Comparison of ENCODE assay signal across 22 cellular contexts in the genomic region with DNA sequence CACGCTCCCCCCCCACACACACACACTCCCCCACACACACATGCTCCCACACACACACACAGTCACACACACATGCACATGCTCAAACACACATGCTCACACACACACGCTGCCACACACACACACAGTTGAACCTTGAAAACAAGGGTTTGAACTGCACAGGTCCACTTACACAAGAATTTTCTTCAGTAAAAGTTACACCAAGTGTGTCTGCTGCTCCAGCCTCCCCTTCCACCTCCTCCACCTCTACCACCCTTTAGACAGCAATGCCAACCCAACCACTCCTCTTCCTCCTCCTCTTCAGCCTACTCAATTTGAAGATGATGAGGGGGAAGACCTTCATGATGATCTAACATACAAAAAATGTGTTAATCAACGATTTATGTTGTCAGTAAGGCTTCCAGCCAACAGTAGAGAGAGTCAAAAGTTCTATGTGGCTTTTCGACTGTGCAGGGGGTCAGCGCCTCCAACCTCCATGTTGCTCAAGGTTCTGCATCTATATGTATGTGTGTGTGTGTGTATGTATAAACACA. TPM values are rescaled to one million over a fixed set of nuclear protein-coding genes. Genes with fewer than 3 reads are reported as not detected.
"Had no signal": no experiment of that assay in that cellular context is flagged by ENCODE, and none has a peak within 500 bp of the region (broad histone marks: within the 10 kb centered on the region; RNA-seq: fewer than 3 reads in every experiment).

No MANE protein-coding gene starts in this region.

- H3K27ac ChIP-seq: coronary artery, foreskin keratinocyte, neutrophil, psoas muscle, spleen, tibial artery had no signal

- FAIRE-seq: endothelial cell of umbilical vein, kidney had no signal

- H3K36me3 ChIP-seq: neutrophil, spleen, tibial artery had no signal

- H3K4me3 ChIP-seq: coronary artery, psoas muscle, spleen, tibial artery had no signal

- H3K4me1 ChIP-seq: foreskin keratinocyte, psoas muscle, spleen, tibial artery had no signal

- DNase-seq: effector CD4-positive, alpha-beta T cell; endodermal cell; erythroblast; foreskin keratinocyte; immature natural killer cell; kidney; left colon; left ventricle myocardium superior; naive thymus-derived CD4-positive, alpha-beta T cell; nephron progenitor cell; psoas muscle; retina; spleen; stimulated activated CD4-positive, alpha-beta T cell treated with anti-CD3 and anti-CD28 coated beads, Interleukin-15, amount 100 ng/mL, for 24 hours; stimulated activated CD4-positive, alpha-beta T cell treated with anti-CD3 and anti-CD28 coated beads, Interleukin-1b, Interleukin-23, amount 100 ng/mL, for 48 hours; stimulated activated CD4-positive, alpha-beta T cell treated with anti-CD3 and anti-CD28 coated beads, Interleukin-4, amount 100 ng/mL, for 24 hours; tibial artery had no signal

- H3K9me3 ChIP-seq: neutrophil, psoas muscle had no signal

- ATAC-seq: foreskin keratinocyte; left colon; left ventricle myocardium superior; naive thymus-derived CD4-positive, alpha-beta T cell; psoas muscle; sciatic nerve; stimulated activated memory B cell treated with anti-CD40 and anti-IgM and Interleukin-4, amounts not matched to agents 10 μg/mL and 1 μg/mL and 100 μg/mL, for 72 hours had no signal

- H3K27me3 ChIP-seq: foreskin keratinocyte, neutrophil, spleen, tibial artery had no signal

RNA-seq across cellular contexts. Expression of gene HSF2BP, which starts 26.8 kb away (rescaled TPM):
- total RNA-seq: left ventricle myocardium superior had no signal
